Comparison of ENCODE assay signal across 8 cellular contexts in genomic region chr15:30755036-30755687, GRCh38.
DNase-seq lines count a peak whose midpoint lies in the region; ATAC-seq, FAIRE-seq and TF ChIP-seq lines count a peak whose summit lies in the region.
"Not testable (repeated sequence)": the region's sequence is repeated elsewhere in the genome, so short reads cannot be mapped to it uniquely, and the experiment has no call there.

No MANE protein-coding gene starts in this region.

- H4K8ac ChIP-seq in H9 (replicated peaks; ENCODE audit: insufficient read length, low read depth, low read length): not testable (repeated sequence)

- not testable (repeated sequence) for H3K36me3 ChIP-seq in PC-3 (ENCODE audit: low read depth, low read length); small intestine (ENCODE audit: control insufficient read depth in 2 of 2, insufficient read depth in 2 of 2, low read length in 2 of 2)

- H3K23ac ChIP-seq in H9 (ENCODE audit: insufficient read length, low read depth, low read length): not testable (repeated sequence)

- H3K27me3 Mint-ChIP-seq in H9 (ENCODE audit: low read depth); stimulated activated naive B cell treated with anti-CD40 and anti-IgM and Interleukin-4, amounts not matched to agents 10 μg/mL and 1 μg/mL and 100 μg/mL, for 72 hours: not testable (repeated sequence)

- FAIRE-seq in islet of Langerhans (lab: Jason Lieb, UNC): peak; percentile 92
- FAIRE-seq in small intestine (lab: Jason Lieb, UNC): peak; percentile 5

- not testable (repeated sequence) for H4K91ac ChIP-seq in H9 (ENCODE audit: insufficient read length, low read depth, low read length)

- not testable (repeated sequence) for H3K79me1 ChIP-seq in H9 (ENCODE audit: insufficient read depth, low read depth, low read length, poor library complexity, severe bottlenecking)

- POLR2A ChIA-PET in PC-3 (lab: Charles Lee; ENCODE audit: unreplicated experiment): not testable (repeated sequence)

- not testable (repeated sequence) for H3K27ac ChIP-seq in H9 (ENCODE audit: insufficient read length, low read depth, low read length); PC-3 (ENCODE audit: low read length); small intestine (ENCODE audit: low read depth in 1 of 2, low read length in 1 of 2)

- H3K4me3 ChIP-seq in PC-3 (ENCODE audit: low read length); small intestine (ENCODE audit: low read depth in 1 of 2, low read length in 2 of 2): not testable (repeated sequence)

- not testable (repeated sequence) for H2BK5ac ChIP-seq in H9 (ENCODE audit: insufficient read length, low read length)

- H3K79me2 ChIP-seq in H9 (ENCODE audit: insufficient read depth, low read length); PC-3 (ENCODE audit: low read length): not testable (repeated sequence)

- H3K18ac ChIP-seq in H9 (ENCODE audit: insufficient read length, low read depth, low read length): not testable (repeated sequence)

- not testable (repeated sequence) for H3K56ac ChIP-seq in H9 (ENCODE audit: insufficient read length, low read depth, low read length)

- H3K27me3 ChIP-seq in H9 (ENCODE audit: insufficient read depth, low read length); PC-3 (ENCODE audit: low read length); small intestine (ENCODE audit: control insufficient read depth in 2 of 2, insufficient read depth in 2 of 2, low read length in 2 of 2): not testable (repeated sequence)

- not testable (repeated sequence) for H3K4me1 Mint-ChIP-seq in H9; stimulated activated naive B cell treated with anti-CD40 and anti-IgM and Interleukin-4, amounts not matched to agents 10 μg/mL and 1 μg/mL and 100 μg/mL, for 72 hours

- not testable (repeated sequence) for BruUV-seq in PC-3 (replicated peaks; lab: Mats Ljungman, UMichigan)

- not testable (repeated sequence) for DNase-seq in H9, PC-3, small intestine
- peak; percentile 57 for DNase-seq in activated CD8-positive, alpha-beta memory T cell treated with anti-CD3 and anti-CD28 coated beads, Interleukin-2, amount 50 U/mL, for 4 hours
- DNase-seq in central memory CD4-positive, alpha-beta T cell: peak; percentile 52
- DNase-seq in stimulated activated naive B cell treated with anti-CD40 and anti-IgM and Interleukin-4, amounts not matched to agents 10 μg/mL and 1 μg/mL and 100 μg/mL, for 72 hours: peak; percentile 24

- intact Hi-C loops in PC-3 (cut with micrococcal nuclease): loop anchor here (10.0 kb wide), 1 partner anchor 90 kb away; no protein-coding TSS in a partner anchor

- not testable (repeated sequence) for H3K4me2 ChIP-seq in H9 (ENCODE audit: insufficient read depth, insufficient read length, low read length); PC-3 (ENCODE audit: low read length)

- not testable (repeated sequence) for H3K9me3 ChIP-seq in H9 (ENCODE audit: control insufficient read depth, low read depth, low read length); PC-3 (ENCODE audit: low read length); small intestine (ENCODE audit: control insufficient read depth, low read depth)

- not testable (repeated sequence) for H2BK20ac ChIP-seq in H9 (ENCODE audit: low read depth, low read length, poor library complexity, severe bottlenecking)

- H3K9ac ChIP-seq in H9 (ENCODE audit: extremely low read depth, insufficient read length, low read length); PC-3 (ENCODE audit: low read length): not testable (repeated sequence)

- H3T11ph ChIP-seq in H9 (ENCODE audit: low read length): not testable (repeated sequence)

- H3K9me3 Mint-ChIP-seq in H9; stimulated activated naive B cell treated with anti-CD40 and anti-IgM and Interleukin-4, amounts not matched to agents 10 μg/mL and 1 μg/mL and 100 μg/mL, for 72 hours: not testable (repeated sequence)

- not testable (repeated sequence) for H3K4me1 ChIP-seq in H9 (ENCODE audit: insufficient read depth, low read length); PC-3 (ENCODE audit: insufficient read depth, low read length); small intestine (ENCODE audit: control insufficient read depth in 2 of 2, insufficient read depth in 1 of 2, low read depth in 1 of 2, low read length in 1 of 2)

- H2AFZ ChIP-seq in H9 (ENCODE audit: low read length); PC-3 (ENCODE audit: low read length): not testable (repeated sequence)

- H3K4ac ChIP-seq in H9 (ENCODE audit: low read depth, low read length): not testable (repeated sequence)

- not testable (repeated sequence) for H4K20me1 ChIP-seq in H9 (ENCODE audit: control insufficient read depth, insufficient read depth, insufficient read length); PC-3 (ENCODE audit: low read length)

- not testable (repeated sequence) for H4K5ac ChIP-seq in H9 (ENCODE audit: insufficient read length, low read depth, low read length)

- H2AK5ac ChIP-seq in H9 (ENCODE audit: insufficient read length, low read length): not testable (repeated sequence)

- CTCF ChIA-PET in PC-3 (lab: Charles Lee): not testable (repeated sequence)

- not testable (repeated sequence) for H2BK12ac ChIP-seq in H9 (ENCODE audit: insufficient read length, low read depth, low read length)

- not testable (repeated sequence) for H2BK15ac ChIP-seq in H9 (ENCODE audit: low read depth, low read length)

- not testable (repeated sequence) for H2BK120ac ChIP-seq in H9 (ENCODE audit: low read depth, low read length, poor library complexity, severe bottlenecking)

- H3K4me3 Mint-ChIP-seq in H9; stimulated activated naive B cell treated with anti-CD40 and anti-IgM and Interleukin-4, amounts not matched to agents 10 μg/mL and 1 μg/mL and 100 μg/mL, for 72 hours: not testable (repeated sequence)

- not testable (repeated sequence) for H3F3A ChIP-seq in PC-3 (ENCODE audit: low read length, unreplicated experiment)

- WGBS in H9 (ENCODE audit: extremely low coverage, insufficient read length, low lambda C conversion rate): no CpG with 5 or more reads among the region's 7 CpGs
- WGBS in small intestine, 3 donors: 2 to 16% (median 6%) methylated on average over 2 to 4 of the region's 7 CpGs

- ATAC-seq in PC-3: peak; percentile 95
- ATAC-seq in stimulated activated naive B cell treated with anti-CD40 and anti-IgM and Interleukin-4, amounts not matched to agents 10 μg/mL and 1 μg/mL and 100 μg/mL, for 72 hours (replicated peaks): peak; percentile 82 to 85

- H3K9me2 ChIP-seq in PC-3 (replicated peaks; ENCODE audit: low read length): not testable (repeated sequence)

- TF ChIP-seq CTCF in GM12872 (IDR thresholded peaks at IDR 0.05; ENCODE audit: insufficient read depth, low read depth, low read length): peak; percentile 43
- TF ChIP-seq CTCF in H9 (conservative IDR thresholded peaks at IDR 0.05): peak; percentile 59
- not testable (repeated sequence) for TF ChIP-seq CTCF in PC-3 (conservative IDR thresholded peaks at IDR 0.05; ENCODE audit: low read depth, low read length)

- H3K23me2 ChIP-seq in H9 (ENCODE audit: insufficient read length, low read depth, low read length, poor library complexity, severe bottlenecking): not testable (repeated sequence)

- not testable (repeated sequence) for H3K27ac Mint-ChIP-seq in H9; stimulated activated naive B cell treated with anti-CD40 and anti-IgM and Interleukin-4, amounts not matched to agents 10 μg/mL and 1 μg/mL and 100 μg/mL, for 72 hours

- peaks cover 11 to 23% (median 22%) of the 10 kb centered on the region in 3 experiments; a peak in 6 of 7 replicates for H3K36me3 Mint-ChIP-seq in H9 (ENCODE audit: insufficient read depth in 1 of 3, low read depth in 3 of 3)
- H3K36me3 Mint-ChIP-seq in stimulated activated naive B cell treated with anti-CD40 and anti-IgM and Interleukin-4, amounts not matched to agents 10 μg/mL and 1 μg/mL and 100 μg/mL, for 72 hours: not testable (repeated sequence)

- H3K14ac ChIP-seq in H9 (ENCODE audit: insufficient read depth, low read length): not testable (repeated sequence)
